ENCODE assay signal across 8 cellular contexts in the genomic region with DNA sequence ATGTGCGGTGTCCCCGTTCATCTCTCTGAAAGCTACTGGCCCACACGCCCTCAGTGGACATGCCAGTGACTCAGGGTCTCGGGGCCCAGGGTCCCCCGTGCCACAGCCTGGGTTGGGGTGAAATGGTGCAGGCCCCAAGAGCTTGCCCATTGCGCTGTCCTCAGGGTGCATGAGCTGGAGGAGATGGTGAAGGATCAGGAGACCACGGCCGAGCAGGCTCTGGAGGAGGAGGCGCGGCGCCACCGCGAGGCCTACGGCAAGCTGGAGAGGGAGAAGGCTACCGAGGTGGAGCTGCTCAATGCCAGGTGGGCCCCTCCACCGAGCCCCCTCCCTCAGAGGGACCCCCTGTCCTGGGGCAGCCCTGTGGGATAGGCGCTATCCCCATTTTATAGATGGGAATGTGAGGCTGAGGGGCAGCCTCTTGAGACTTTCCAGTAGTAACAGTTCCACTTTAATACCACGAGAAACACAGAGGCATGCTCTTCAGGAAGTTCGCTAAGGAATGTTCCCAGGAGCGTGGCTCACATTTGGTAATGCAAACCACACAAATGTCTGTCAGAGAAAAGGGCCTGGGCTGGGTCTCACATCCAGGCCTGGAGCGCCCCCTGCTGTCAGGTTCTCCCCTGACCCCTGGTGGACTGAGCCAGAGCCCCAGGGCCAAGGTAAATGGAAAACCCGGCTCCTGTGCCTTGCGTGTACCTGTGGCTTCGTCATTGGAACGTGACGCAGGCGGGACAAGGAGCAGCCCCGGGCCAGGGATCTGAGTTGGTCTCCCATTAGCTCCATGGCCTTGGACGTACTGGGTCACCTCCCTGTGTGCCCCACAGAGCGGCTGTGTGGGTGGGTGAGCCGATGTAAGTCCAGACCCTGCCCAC.
DNase-seq lines count a peak whose midpoint lies in the region; ATAC-seq and TF ChIP-seq lines count a peak whose summit lies in the region.

No MANE protein-coding gene starts in this region.

- peak; percentile 51 for TF ChIP-seq CTCF in neural cell (IDR thresholded peaks at IDR 0.05; ENCODE audit: poor library complexity, severe bottlenecking)

- H3K9ac ChIP-seq in neural cell (ENCODE audit: low read length) = no peak overlapping the region

- DNase-seq in DMS53 (lab: John Stamatoyannopoulos, UW) (peak; percentile 88), HPDE6-E6E7 (ENCODE audit: extremely low spot score) (peak; percentile 83), RPMI7951 (ENCODE audit: low read depth) (peak; percentile 81), fibroblast of gingiva (ENCODE audit: low read depth) (peak; percentile 87)
- DNase-seq in activated T-cell treated with anti-CD3 and anti-CD28 coated beads, Interleukin-2, amount 50 U/mL, for 48 hours = peak; percentile 91 to 92
- peak; percentile 56 to 87 (median 80) for DNase-seq in stimulated activated naive CD4-positive, alpha-beta T cell (lab: John Stamatoyannopoulos, UW)

- no peak overlapping the region for H2AFZ ChIP-seq in neural cell (ENCODE audit: low read depth, low read length)

- TF ChIP-seq RAD21 in neural cell (conservative IDR thresholded peaks at IDR 0.05) = peak; percentile 59

- no peak overlapping the region for H3K27ac ChIP-seq in neural cell (ENCODE audit: low read length)

- no peaks in the 10 kb centered on the region for H3K79me2 ChIP-seq in neural cell (replicated peaks; ENCODE audit: insufficient read depth, low read length)

- H4K20me1 ChIP-seq in neural cell (ENCODE audit: insufficient read depth) = no peaks in the 10 kb centered on the region

- no peaks in the 10 kb centered on the region for H3K9me2 ChIP-seq in neural cell (ENCODE audit: insufficient read depth, low read length)

- H3K27me3 ChIP-seq in neural cell (ENCODE audit: insufficient read depth, low read depth, low read length) = no peaks in the 10 kb centered on the region

- H3K4me2 ChIP-seq in neural cell (ENCODE audit: low read length) = no peak overlapping the region

- H3K36me3 ChIP-seq in neural cell (ENCODE audit: insufficient read depth, low read length) = no peaks in the 10 kb centered on the region

- H3K9me3 ChIP-seq in neural cell (ENCODE audit: low read length) = peaks cover 3% of the 10 kb centered on the region

- no peak for TF ChIP-seq EP300 in neural cell (conservative IDR thresholded peaks at IDR 0.05; ENCODE audit: poor library complexity, severe bottlenecking)

- no peaks in the 10 kb centered on the region for H3F3A ChIP-seq in neural cell (ENCODE audit: insufficient read depth, low read length, poor library complexity, severe bottlenecking)

- no peak for ATAC-seq in GM18517 (IDR thresholded peaks at IDR 0.05; ENCODE audit: unreplicated experiment)

- H3K4me3 ChIP-seq in neural cell (ENCODE audit: low read length) = no peak overlapping the region

TF ChIP-seq in neural cell, 6 proteins besides CTCF, POLR2A, EP300 and RAD21:
- TF ChIP-seq SMC3 (conservative IDR thresholded peaks at IDR 0.05; ENCODE audit: poor library complexity) = no peak
- TF ChIP-seq MXI1 (conservative IDR thresholded peaks at IDR 0.05; ENCODE audit: poor library complexity, severe bottlenecking) = no peak
- TF ChIP-seq TAF1 (IDR thresholded peaks at IDR 0.05; ENCODE audit: low read depth) = no peak
- TF ChIP-seq EZH2 (IDR thresholded peaks at IDR 0.05; ENCODE audit: borderline replicate concordance, insufficient read depth, low read length, poor library complexity, severe bottlenecking) = no peak
- TF ChIP-seq POLR2AphosphoS5 (IDR thresholded peaks at IDR 0.05) = no peak
- TF ChIP-seq, protein P1, sequence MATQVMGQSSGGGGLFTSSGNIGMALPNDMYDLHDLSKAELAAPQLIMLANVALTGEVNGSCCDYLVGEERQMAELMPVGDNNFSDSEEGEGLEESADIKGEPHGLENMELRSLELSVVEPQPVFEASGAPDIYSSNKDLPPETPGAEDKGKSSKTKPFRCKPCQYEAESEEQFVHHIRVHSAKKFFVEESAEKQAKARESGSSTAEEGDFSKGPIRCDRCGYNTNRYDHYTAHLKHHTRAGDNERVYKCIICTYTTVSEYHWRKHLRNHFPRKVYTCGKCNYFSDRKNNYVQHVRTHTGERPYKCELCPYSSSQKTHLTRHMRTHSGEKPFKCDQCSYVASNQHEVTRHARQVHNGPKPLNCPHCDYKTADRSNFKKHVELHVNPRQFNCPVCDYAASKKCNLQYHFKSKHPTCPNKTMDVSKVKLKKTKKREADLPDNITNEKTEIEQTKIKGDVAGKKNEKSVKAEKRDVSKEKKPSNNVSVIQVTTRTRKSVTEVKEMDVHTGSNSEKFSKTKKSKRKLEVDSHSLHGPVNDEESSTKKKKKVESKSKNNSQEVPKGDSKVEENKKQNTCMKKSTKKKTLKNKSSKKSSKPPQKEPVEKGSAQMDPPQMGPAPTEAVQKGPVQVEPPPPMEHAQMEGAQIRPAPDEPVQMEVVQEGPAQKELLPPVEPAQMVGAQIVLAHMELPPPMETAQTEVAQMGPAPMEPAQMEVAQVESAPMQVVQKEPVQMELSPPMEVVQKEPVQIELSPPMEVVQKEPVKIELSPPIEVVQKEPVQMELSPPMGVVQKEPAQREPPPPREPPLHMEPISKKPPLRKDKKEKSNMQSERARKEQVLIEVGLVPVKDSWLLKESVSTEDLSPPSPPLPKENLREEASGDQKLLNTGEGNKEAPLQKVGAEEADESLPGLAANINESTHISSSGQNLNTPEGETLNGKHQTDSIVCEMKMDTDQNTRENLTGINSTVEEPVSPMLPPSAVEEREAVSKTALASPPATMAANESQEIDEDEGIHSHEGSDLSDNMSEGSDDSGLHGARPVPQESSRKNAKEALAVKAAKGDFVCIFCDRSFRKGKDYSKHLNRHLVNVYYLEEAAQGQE (IDR thresholded peaks at IDR 0.05; ENCODE audit: borderline replicate concordance) = no peak
